In the genomic region with DNA sequence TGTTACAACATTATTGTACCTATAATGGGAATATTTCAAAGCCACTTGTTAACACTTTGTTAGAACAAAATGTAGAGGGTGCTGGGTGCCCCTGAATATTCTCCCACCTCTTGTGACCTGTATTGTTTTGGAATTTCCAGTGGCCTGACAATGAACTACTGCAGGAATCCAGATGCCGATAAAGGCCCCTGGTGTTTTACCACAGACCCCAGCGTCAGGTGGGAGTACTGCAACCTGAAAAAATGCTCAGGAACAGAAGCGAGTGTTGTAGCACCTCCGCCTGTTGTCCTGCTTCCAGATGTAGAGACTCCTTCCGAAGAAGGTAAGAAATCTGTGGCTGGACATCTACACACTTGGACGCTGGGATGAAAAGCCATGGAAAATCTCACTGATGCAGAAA, we compare ENCODE assay signal across 13 cellular contexts. TPM values are rescaled to one million over a fixed set of nuclear protein-coding genes. Genes with fewer than 3 reads are reported as not detected.
DNase-seq lines count a peak whose midpoint lies in the region; ATAC-seq and TF ChIP-seq lines count a peak whose summit lies in the region.
"Had no signal": no experiment of that assay in that cellular context is flagged by ENCODE, and none has a peak within 500 bp of the region (broad histone marks: within the 10 kb centered on the region; RNA-seq: fewer than 3 reads in every experiment).

No MANE protein-coding gene starts in this region.

- no peak overlapping the region for H3K4me3 Mint-ChIP-seq in activated CD4-positive, alpha-beta T cell treated with anti-CD3 and anti-CD28 coated beads for 36 hours
- H3K4me3 Mint-ChIP-seq: stimulated activated naive B cell treated with anti-CD40 and anti-IgM and Interleukin-4, amounts not matched to agents 10 μg/mL and 1 μg/mL and 100 μg/mL, for 72 hours had no signal

- no peaks in the 10 kb centered on the region for H3K27me3 ChIP-seq in mammary epithelial cell (ENCODE audit: insufficient read depth, low read length)
- H3K27me3 ChIP-seq: gastrocnemius medialis had no signal

- H2AFZ ChIP-seq in mammary epithelial cell (ENCODE audit: low read depth, low read length): no peak overlapping the region

- peaks cover 7% of the 10 kb centered on the region for H3K27me3 Mint-ChIP-seq in activated CD4-positive, alpha-beta T cell treated with anti-CD3 and anti-CD28 coated beads for 36 hours

- in situ Hi-C loops in mammary epithelial cell (cut with MboI; ENCODE audit: low sequenced_read_pairs in 2 of 2): loop anchor here in 1 of 2 donors (25.0 kb wide), 1 partner anchor 406 kb away; no protein-coding TSS in a partner anchor

- CTCF ChIA-PET in activated CD4-positive, alpha-beta T cell treated with anti-CD3 and anti-CD28 coated beads for 36 hours (lab: Charles Lee): no interaction called here
- CTCF ChIA-PET in mammary epithelial cell (lab: Charles Lee; ENCODE audit: low non-redundant PET): no interaction called here

- no peak overlapping the region for H3K9ac ChIP-seq in mammary epithelial cell (ENCODE audit: insufficient read depth, low read length)

- no peak for ATAC-seq in activated CD4-positive, alpha-beta T cell treated with anti-CD3 and anti-CD28 coated beads for 36 hours
- ATAC-seq in GM18502 (IDR thresholded peaks at IDR 0.05; ENCODE audit: poor library complexity, unreplicated experiment): no peak
- ATAC-seq: activated CD4-positive, CD25-positive, alpha-beta regulatory T cell treated with anti-CD3 and anti-CD28 coated beads, Interleukin-2, amount 50 U/mL, for 24 hours; gastrocnemius medialis; stimulated activated naive B cell treated with anti-CD40 and anti-IgM and Interleukin-4, amounts not matched to agents 10 μg/mL and 1 μg/mL and 100 μg/mL, for 72 hours had no signal

- no peak overlapping the region for H3K27ac Mint-ChIP-seq in activated CD4-positive, alpha-beta T cell treated with anti-CD3 and anti-CD28 coated beads for 36 hours
- H3K27ac Mint-ChIP-seq: stimulated activated naive B cell treated with anti-CD40 and anti-IgM and Interleukin-4, amounts not matched to agents 10 μg/mL and 1 μg/mL and 100 μg/mL, for 72 hours had no signal

- no peaks in the 10 kb centered on the region for H3K9me3 ChIP-seq in mammary epithelial cell (replicated peaks; ENCODE audit: insufficient read depth, low read length)
- H3K9me3 ChIP-seq: gastrocnemius medialis had no signal

- no peaks in the 10 kb centered on the region for H4K20me1 ChIP-seq in mammary epithelial cell (ENCODE audit: insufficient read depth, low read length)

- H3K79me2 ChIP-seq in mammary epithelial cell (ENCODE audit: insufficient read depth, low read length): no peaks in the 10 kb centered on the region

- no TSS peak for BruUV-seq in mammary epithelial cell (replicated peaks; lab: Mats Ljungman, UMichigan)

- POLR2A ChIA-PET in activated CD4-positive, alpha-beta T cell treated with anti-CD3 and anti-CD28 coated beads for 36 hours (lab: Charles Lee): no interaction called here

- H3K4me2 ChIP-seq in mammary epithelial cell (ENCODE audit: insufficient read depth, low read depth, low read length): no peak overlapping the region

- dilution Hi-C loops in mammary epithelial cell (cut with HindIII; ENCODE audit: low sequenced_read_pairs): no loop called here

- peak; percentile 2 to 13 for TF ChIP-seq CTCF in mammary epithelial cell (conservative IDR thresholded peaks at IDR 0.05 in 1 of 2, IDR thresholded peaks at IDR 0.05 in 1 of 2; ENCODE audit: extremely low read depth in 1 of 2, insufficient read depth in 1 of 2, low read depth in 1 of 2, low read length in 2 of 2)
- TF ChIP-seq CTCF in retinal pigment epithelial cell (conservative IDR thresholded peaks at IDR 0.05; ENCODE audit: low read depth, low read length): peak; percentile 4

- intact Hi-C loops in activated CD4-positive, alpha-beta T cell treated with anti-CD3 and anti-CD28 coated beads for 36 hours (cut with DNase I, micrococcal nuclease): loop anchor here (5.0 to 10.0 kb wide), 2 partner anchors 194 to 641 kb away; no protein-coding TSS in a partner anchor
- intact Hi-C loops in mammary epithelial cell (cut with micrococcal nuclease): no loop called here

- H3K9me3 Mint-ChIP-seq in activated CD4-positive, alpha-beta T cell treated with anti-CD3 and anti-CD28 coated beads for 36 hours (ENCODE audit: low read depth): no peaks in the 10 kb centered on the region
- H3K9me3 Mint-ChIP-seq: stimulated activated naive B cell treated with anti-CD40 and anti-IgM and Interleukin-4, amounts not matched to agents 10 μg/mL and 1 μg/mL and 100 μg/mL, for 72 hours had no signal

- no peak overlapping the region for H3K4me3 ChIP-seq in Jurkat, Clone E6-1 (ENCODE audit: low read length)
- no peak overlapping the region for H3K4me3 ChIP-seq in mammary epithelial cell (replicated peaks in 1 of 3; ENCODE audit: insufficient read depth in 1 of 3, low read depth in 2 of 3, low read length in 3 of 3)
- H3K4me3 ChIP-seq in retinal pigment epithelial cell (ENCODE audit: low read length): no peak overlapping the region
- H3K4me3 ChIP-seq: gastrocnemius medialis had no signal

- no peaks in the 10 kb centered on the region for H3K36me3 Mint-ChIP-seq in activated CD4-positive, alpha-beta T cell treated with anti-CD3 and anti-CD28 coated beads for 36 hours (ENCODE audit: low read depth)
- H3K36me3 Mint-ChIP-seq: stimulated activated naive B cell treated with anti-CD40 and anti-IgM and Interleukin-4, amounts not matched to agents 10 μg/mL and 1 μg/mL and 100 μg/mL, for 72 hours had no signal

- H3K4me1 ChIP-seq in mammary epithelial cell (ENCODE audit: insufficient read depth, low read length): no peaks in the 10 kb centered on the region
- H3K4me1 ChIP-seq: gastrocnemius medialis had no signal

- H3K4me1 Mint-ChIP-seq in activated CD4-positive, alpha-beta T cell treated with anti-CD3 and anti-CD28 coated beads for 36 hours: no peaks in the 10 kb centered on the region

- DNase-seq in activated CD4-positive, alpha-beta T cell treated with anti-CD3 and anti-CD28 coated beads for 36 hours: peak; percentile 7
- DNase-seq in activated CD4-positive, alpha-beta T cell treated with anti-CD3 and anti-CD28 coated beads, Interleukin-2, amount 50 U/mL, for 4 hours: no peak
- peak; percentile 19 for DNase-seq in Jurkat, Clone E6-1 (ENCODE audit: low read depth, low spot score)
- DNase-seq in mammary epithelial cell (peak; percentile 3), retinal pigment epithelial cell (ENCODE audit: low read depth) (no peak), mesenteric fat pad (ENCODE audit: low spot score) (no peak), HPDE6-E6E7 (ENCODE audit: extremely low spot score) (no peak)
- DNase-seq: central memory CD4-positive, alpha-beta T cell; gastrocnemius medialis; stimulated activated naive B cell treated with anti-CD40 and anti-IgM and Interleukin-4, amounts not matched to agents 10 μg/mL and 1 μg/mL and 100 μg/mL, for 72 hours had no signal

- 46% methylated on average over 4 of the region's 6 CpGs for WGBS in mammary epithelial cell (ENCODE audit: low coverage, missing lambda C conversion rate)

- H3K36me3 ChIP-seq in mammary epithelial cell (ENCODE audit: insufficient read depth, low read length): no peaks in the 10 kb centered on the region
- H3K36me3 ChIP-seq: gastrocnemius medialis had no signal

- no peak overlapping the region for H3K27ac ChIP-seq in mammary epithelial cell (ENCODE audit: insufficient read depth, low read depth, low read length)
- H3K27ac ChIP-seq: gastrocnemius medialis had no signal

RNA-seq across cellular contexts. Expression of a gene that starts 28.9 kb away (rescaled TPM):
- total RNA-seq in activated CD4-positive, alpha-beta T cell treated with anti-CD3 and anti-CD28 coated beads for 36 hours: not detected
- polyA plus RNA-seq in Jurkat, Clone E6-1 (2012; ENCODE audit: insufficient read depth, insufficient read length): not detected
- total RNA-seq in mammary epithelial cell (not detected), mesenteric fat pad (not detected)
- not detected for polyA plus RNA-seq in mammary epithelial cell
- not detected for polyA minus RNA-seq in mammary epithelial cell
- polyA plus RNA-seq: AG04450 had no signal

Comparison
In these comparisons a context has a peak if more than half of its experiments do, and no peak if none do; other contexts are left out.
1. DNase-seq: peak in activated CD4-positive, alpha-beta T cell treated with anti-CD3 and anti-CD28 coated beads for 36 hours (single experiment), Jurkat, Clone E6-1 (single experiment) and mammary epithelial cell (single experiment); none in activated CD4-positive, alpha-beta T cell treated with anti-CD3 and anti-CD28 coated beads, Interleukin-2, amount 50 U/mL, for 4 hours (0 of 2), retinal pigment epithelial cell (single experiment), mesenteric fat pad (single experiment) and HPDE6-E6E7 (single experiment).